ENCODE assay signal across 24 cellular contexts in genomic region chr12:94601972-94602517, GRCh38. TPM values are rescaled to one million over a fixed set of nuclear protein-coding genes. Genes with fewer than 3 reads are reported as not detected.
DNase-seq lines count a peak whose midpoint lies in the region; ATAC-seq, FAIRE-seq and TF ChIP-seq lines count a peak whose summit lies in the region.
"Had no signal": no experiment of that assay in that cellular context is flagged by ENCODE, and none has a peak within 500 bp of the region (broad histone marks: within the 10 kb centered on the region; RNA-seq: fewer than 3 reads in every experiment).

No MANE protein-coding gene starts in this region.

- H3K27me3 Mint-ChIP-seq in activated CD4-positive, alpha-beta T cell treated with anti-CD3 and anti-CD28 coated beads for 36 hours, result peaks cover 11% of the 10 kb centered on the region
- H3K27me3 Mint-ChIP-seq in endodermal cell (ENCODE audit: insufficient read depth), result no peaks in the 10 kb centered on the region

- FAIRE-seq in frontal cortex (lab: Jason Lieb, UNC), result no peak
- FAIRE-seq: HepG2, K562 had no signal

- ATAC-seq in activated CD4-positive, alpha-beta T cell treated with anti-CD3 and anti-CD28 coated beads for 36 hours, result peak; percentile 44
- peak; percentile 39 for ATAC-seq in stimulated activated effector memory CD8-positive, alpha-beta T cell treated with anti-CD3 and anti-CD28 coated beads, Interleukin-12 subunit alpha, Interleukin-12 subunit beta, amount 100 ng/mL, for 72 hours
- ATAC-seq: CD8-positive, alpha-beta T cell; HepG2; K562 had no signal

- 99 to 100% methylated on average over 2 to 6 of the region's 6 CpGs for WGBS in endodermal cell (ENCODE audit: insufficient coverage in 1 of 2, insufficient read length in 1 of 2), 2 experiments

- no peak overlapping the region for H3K4me3 Mint-ChIP-seq in activated CD4-positive, alpha-beta T cell treated with anti-CD3 and anti-CD28 coated beads for 36 hours
- H3K4me3 Mint-ChIP-seq in stimulated activated effector memory CD8-positive, alpha-beta T cell treated with anti-CD3 and anti-CD28 coated beads, Interleukin-12 subunit alpha, Interleukin-12 subunit beta, amount 100 ng/mL, for 72 hours, result no peak overlapping the region
- H3K4me3 Mint-ChIP-seq in endodermal cell, result no peak overlapping the region
- H3K4me3 Mint-ChIP-seq: CD8-positive, alpha-beta T cell had no signal

- H3K36me3 Mint-ChIP-seq in activated CD4-positive, alpha-beta T cell treated with anti-CD3 and anti-CD28 coated beads for 36 hours (ENCODE audit: low read depth), result no peaks in the 10 kb centered on the region
- H3K36me3 Mint-ChIP-seq in stimulated activated effector memory CD8-positive, alpha-beta T cell treated with anti-CD3 and anti-CD28 coated beads, Interleukin-12 subunit alpha, Interleukin-12 subunit beta, amount 100 ng/mL, for 72 hours, result no peaks in the 10 kb centered on the region
- peaks cover 9% of the 10 kb centered on the region for H3K36me3 Mint-ChIP-seq in endodermal cell (ENCODE audit: low read depth)
- H3K36me3 Mint-ChIP-seq: CD8-positive, alpha-beta T cell had no signal

- no peak overlapping the region for H3K27ac Mint-ChIP-seq in activated CD4-positive, alpha-beta T cell treated with anti-CD3 and anti-CD28 coated beads for 36 hours
- no peak overlapping the region for H3K27ac Mint-ChIP-seq in stimulated activated effector memory CD8-positive, alpha-beta T cell treated with anti-CD3 and anti-CD28 coated beads, Interleukin-12 subunit alpha, Interleukin-12 subunit beta, amount 100 ng/mL, for 72 hours
- H3K27ac Mint-ChIP-seq in endodermal cell, result no peak overlapping the region
- H3K27ac Mint-ChIP-seq: CD8-positive, alpha-beta T cell had no signal

- TF ChIP-seq CTCF in neutrophil (IDR thresholded peaks at IDR 0.05) (no peak), endodermal cell (conservative IDR thresholded peaks at IDR 0.05) (no peak)

- no peaks in the 10 kb centered on the region for H3K4me1 Mint-ChIP-seq in activated CD4-positive, alpha-beta T cell treated with anti-CD3 and anti-CD28 coated beads for 36 hours
- no peaks in the 10 kb centered on the region for H3K4me1 Mint-ChIP-seq in stimulated activated effector memory CD8-positive, alpha-beta T cell treated with anti-CD3 and anti-CD28 coated beads, Interleukin-12 subunit alpha, Interleukin-12 subunit beta, amount 100 ng/mL, for 72 hours
- H3K4me1 Mint-ChIP-seq in endodermal cell, result peaks cover 4% of the 10 kb centered on the region

- H3K27ac ChIP-seq in epithelial cell of prostate (peak overlapping the region; percentile 20), neutrophil (peak overlapping the region; percentile 26), endodermal cell (ENCODE audit: low read depth, low read length) (no peak overlapping the region)
- H3K27ac ChIP-seq: 22Rv1, PC-9 had no signal

- POLR2A ChIA-PET in activated CD4-positive, alpha-beta T cell treated with anti-CD3 and anti-CD28 coated beads for 36 hours (lab: Charles Lee), result no interaction called here

- no peaks in the 10 kb centered on the region for H3K27me3 ChIP-seq in neutrophil
- no peaks in the 10 kb centered on the region for H3K27me3 ChIP-seq in endodermal cell (ENCODE audit: control insufficient read depth, insufficient read depth, low read length, poor library complexity, severe bottlenecking)

- H3K9me3 ChIP-seq in neutrophil (no peaks in the 10 kb centered on the region), endodermal cell (ENCODE audit: control insufficient read depth, low read length) (peaks cover 18% of the 10 kb centered on the region)

- CTCF ChIA-PET in activated CD4-positive, alpha-beta T cell treated with anti-CD3 and anti-CD28 coated beads for 36 hours (lab: Charles Lee), result no interaction called here

- H3K4me3 ChIP-seq in neutrophil (ENCODE audit: low read depth in 1 of 2, low read length in 1 of 2) (no peak overlapping the region), endodermal cell (ENCODE audit: low read length) (no peak overlapping the region)
- H3K4me3 ChIP-seq: K562, PC-9 had no signal

- H3K4me1 ChIP-seq in neutrophil (ENCODE audit: control insufficient read depth in 1 of 2, insufficient read depth in 1 of 2, low read depth in 1 of 2, low read length in 1 of 2) (peaks cover 15 to 19% of the 10 kb centered on the region in 2 experiments), endodermal cell (ENCODE audit: control insufficient read depth, insufficient read depth, low read length) (no peaks in the 10 kb centered on the region)

- DNase-seq in activated CD4-positive, alpha-beta T cell treated with anti-CD3 and anti-CD28 coated beads for 36 hours, result no peak
- no peak for DNase-seq in activated CD4-positive, alpha-beta T cell treated with anti-CD3 and anti-CD28 coated beads, Interleukin-2, amount 50 U/mL, for 4 hours
- no peak for DNase-seq in epithelial cell of prostate (ENCODE audit: low read depth, low spot score)
- DNase-seq in stimulated activated effector memory CD8-positive, alpha-beta T cell treated with anti-CD3 and anti-CD28 coated beads, Interleukin-12 subunit alpha, Interleukin-12 subunit beta, amount 100 ng/mL, for 72 hours (ENCODE audit: low spot score in 2 of 2), result no peak
- DNase-seq in NCI-H1694 (lab: John Stamatoyannopoulos, UW), result no peak
- no peak for DNase-seq in endodermal cell
- no peak for DNase-seq in frontal cortex (ENCODE audit: low spot score in 2 of 2)
- DNase-seq: ACHN; C1 segment of cervical spinal cord; CD8-positive, alpha-beta T cell; DMS153; NCI-H1092; NCI-H1436; NCI-H1930; NCI-H2227 treated with DMSO at 0.1 percent for 48 hours; NCI-H510A treated with DMSO at 0.1 percent for 48 hours; NCI-H748 treated with DMSO at 0.1 percent for 48 hours; PC-9; RPMI8226; SHP77 treated with DMSO at 0.1 percent for 48 hours had no signal

- peaks cover 5% of the 10 kb centered on the region for H3K9me3 Mint-ChIP-seq in activated CD4-positive, alpha-beta T cell treated with anti-CD3 and anti-CD28 coated beads for 36 hours (ENCODE audit: low read depth)
- H3K9me3 Mint-ChIP-seq in stimulated activated effector memory CD8-positive, alpha-beta T cell treated with anti-CD3 and anti-CD28 coated beads, Interleukin-12 subunit alpha, Interleukin-12 subunit beta, amount 100 ng/mL, for 72 hours, result peaks cover 4% of the 10 kb centered on the region
- H3K9me3 Mint-ChIP-seq in endodermal cell, result peaks cover 22% of the 10 kb centered on the region

- H3K36me3 ChIP-seq in neutrophil (no peaks in the 10 kb centered on the region), endodermal cell (ENCODE audit: control insufficient read depth, insufficient read depth, low read length) (no peaks in the 10 kb centered on the region)

- intact Hi-C loops in activated CD4-positive, alpha-beta T cell treated with anti-CD3 and anti-CD28 coated beads for 36 hours (cut with DNase I, micrococcal nuclease), result loop anchor here (2.0 to 5.0 kb wide), 5 partner anchors 40 to 930 kb away; no protein-coding TSS in a partner anchor

- H3K9ac ChIP-seq in endodermal cell (ENCODE audit: extremely low read depth, low read length, poor library complexity, severe bottlenecking), result no peak overlapping the region

RNA-seq across cellular contexts. Expression of gene TMCC3, which starts 48.3 kb away (rescaled TPM):
- total RNA-seq in activated CD4-positive, alpha-beta T cell treated with anti-CD3 and anti-CD28 coated beads for 36 hours, result under 1 TPM; 0.05 to 0.16 TPM
- total RNA-seq in endodermal cell (1 to 10 TPM; 2.5 to 4.2 TPM), frontal cortex (9.0 TPM)
- polyA plus RNA-seq in endodermal cell (2013, experiment 1 of 2), result 2.8 TPM
- polyA plus RNA-seq in endodermal cell (2013, experiment 2 of 2), result 3.2 TPM
- total RNA-seq: HepG2, K562 had no signal
- polyA plus RNA-seq: HepG2, K562 had no signal
